25 cellular contexts compared by ENCODE assay signal in genomic region chr18:67092141-67092540, GRCh38.
"Had no signal": no experiment of that assay in that cellular context is flagged by ENCODE, and none has a peak within 500 bp of the region (broad histone marks: within the 10 kb centered on the region; RNA-seq: fewer than 3 reads in every experiment).

No MANE protein-coding gene starts in this region.

- H3K27ac ChIP-seq: colonic mucosa, esophagus squamous epithelium, parathyroid adenoma, right lobe of liver, stomach, thyroid gland, vagina had no signal

- H2AFZ ChIP-seq: parathyroid adenoma had no signal

- H3K9ac ChIP-seq: parathyroid adenoma had no signal

- H3K27me3 Mint-ChIP-seq: dendritic cell treated with granulocyte-macrophage colony-stimulating factor and Interleukin-4, amounts not matched to agents 40 ng/mL and 50 ng/mL, for 4 days; memory B cell; naive B cell; natural killer cell treated with Interleukin-12 subunit alpha and Interleukin-12 subunit beta and Interleukin-15 and Interleukin-18, amount 100 ng/mL, for 72 hours; progenitor cell of endocrine pancreas had no signal

- DNase-seq: colonic mucosa; effector CD8-positive, alpha-beta T cell; endodermal cell; esophagus squamous epithelium; left ventricle myocardium superior; mucosa of descending colon; naive B cell; right lobe of liver; small intestine; stimulated activated CD4-positive, alpha-beta T cell treated with anti-CD3 and anti-CD28 coated beads, Interleukin-1b, Interleukin-23, amount 100 ng/mL, for 48 hours; stimulated activated CD4-positive, alpha-beta T cell treated with anti-CD3 and anti-CD28 coated beads, Interleukin-4, amount 100 ng/mL, for 24 hours; stimulated activated naive CD4-positive, alpha-beta T cell treated with Interleukin-2 at 50 U/mL for 16 hours; stomach; thyroid gland; trophoblast cell had no signal

- H3K36me3 Mint-ChIP-seq: memory B cell; mesothelial cell of epicardium; naive B cell; natural killer cell treated with Interleukin-12 subunit alpha and Interleukin-12 subunit beta and Interleukin-15 and Interleukin-18, amount 100 ng/mL, for 72 hours; stimulated activated effector memory CD8-positive, alpha-beta T cell treated with anti-CD3 and anti-CD28 coated beads, Interleukin-12 subunit alpha, Interleukin-12 subunit beta, amount 100 ng/mL, for 72 hours had no signal

- H3K9me3 Mint-ChIP-seq: dendritic cell treated with granulocyte-macrophage colony-stimulating factor and Interleukin-4, amounts not matched to agents 40 ng/mL and 50 ng/mL, for 4 days; neural crest cell had no signal

- H3K9me3 ChIP-seq: colonic mucosa, esophagus squamous epithelium, mucosa of descending colon, right lobe of liver, stomach, thyroid gland, vagina had no signal

- H3K27ac Mint-ChIP-seq: dendritic cell treated with granulocyte-macrophage colony-stimulating factor and Interleukin-4, amounts not matched to agents 40 ng/mL and 50 ng/mL, for 4 days; endodermal cell; memory B cell; mesothelial cell of epicardium; naive B cell; natural killer cell treated with Interleukin-12 subunit alpha and Interleukin-12 subunit beta and Interleukin-15 and Interleukin-18, amount 100 ng/mL, for 72 hours; progenitor cell of endocrine pancreas; stimulated activated effector memory CD8-positive, alpha-beta T cell treated with anti-CD3 and anti-CD28 coated beads, Interleukin-12 subunit alpha, Interleukin-12 subunit beta, amount 100 ng/mL, for 72 hours had no signal

- H3K4me3 Mint-ChIP-seq: dendritic cell treated with granulocyte-macrophage colony-stimulating factor and Interleukin-4, amounts not matched to agents 40 ng/mL and 50 ng/mL, for 4 days; endodermal cell; memory B cell; mesothelial cell of epicardium; naive B cell; natural killer cell treated with Interleukin-12 subunit alpha and Interleukin-12 subunit beta and Interleukin-15 and Interleukin-18, amount 100 ng/mL, for 72 hours; neural crest cell; stimulated activated effector memory CD8-positive, alpha-beta T cell treated with anti-CD3 and anti-CD28 coated beads, Interleukin-12 subunit alpha, Interleukin-12 subunit beta, amount 100 ng/mL, for 72 hours had no signal

- H3K4me3 ChIP-seq: colonic mucosa, esophagus squamous epithelium, lung, mucosa of descending colon, right lobe of liver, stomach, thyroid gland, vagina had no signal

- ATAC-seq: left ventricle myocardium superior; mucosa of descending colon; natural killer cell treated with Interleukin-12 subunit alpha and Interleukin-12 subunit beta and Interleukin-15 and Interleukin-18, amount 100 ng/mL, for 72 hours; right lobe of liver; stimulated activated effector memory CD8-positive, alpha-beta T cell treated with anti-CD3 and anti-CD28 coated beads, Interleukin-12 subunit alpha, Interleukin-12 subunit beta, amount 100 ng/mL, for 72 hours had no signal

- H3K79me2 ChIP-seq: parathyroid adenoma had no signal

- H3K4me1 ChIP-seq: colonic mucosa, esophagus squamous epithelium, parathyroid adenoma, right lobe of liver, stomach, thyroid gland, vagina had no signal

- H3K36me3 ChIP-seq: colonic mucosa, esophagus squamous epithelium, right lobe of liver, stomach, thyroid gland, vagina had no signal

- H3K27me3 ChIP-seq: colonic mucosa, esophagus squamous epithelium, right lobe of liver, stomach, thyroid gland, vagina had no signal

- H3K4me1 Mint-ChIP-seq: memory B cell; mesothelial cell of epicardium; naive B cell; stimulated activated effector memory CD8-positive, alpha-beta T cell treated with anti-CD3 and anti-CD28 coated beads, Interleukin-12 subunit alpha, Interleukin-12 subunit beta, amount 100 ng/mL, for 72 hours had no signal
